Comparison of ENCODE assay signal across 8 cellular contexts in the genomic region with DNA sequence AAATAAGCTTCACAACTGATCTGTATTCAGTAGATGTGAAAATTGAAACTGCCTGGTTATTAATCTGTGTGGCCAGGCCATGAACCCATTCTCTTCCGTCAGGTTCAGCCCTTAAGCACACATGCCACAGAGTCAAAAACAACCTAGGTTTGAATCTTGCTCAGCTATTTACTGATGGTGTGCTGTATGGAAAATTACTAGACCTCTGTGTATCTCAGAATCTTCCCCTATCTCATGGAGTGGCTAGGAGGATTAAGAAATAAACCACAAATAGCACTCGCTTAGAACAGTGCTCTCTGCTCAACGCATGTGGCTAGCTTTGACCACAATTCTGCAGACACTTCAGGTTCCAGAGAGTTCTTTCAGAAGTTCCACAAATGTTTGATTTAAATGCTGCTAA.
A peak's percentile ranks its signal among the peaks of the same experiment; 100 is the strongest.
DNase-seq lines count a peak whose midpoint lies in the region; ATAC-seq, FAIRE-seq and TF ChIP-seq lines count a peak whose summit lies in the region.

No MANE protein-coding gene starts in this region.

- H3K27me3 ChIP-seq in colonic mucosa (no peaks in the 10 kb centered on the region), neural progenitor cell (no peaks in the 10 kb centered on the region)

- H3F3A ChIP-seq in neural progenitor cell (ENCODE audit: low read depth), result peaks cover 24% of the 10 kb centered on the region

- H3K36me3 Mint-ChIP-seq in neural progenitor cell, result no peaks in the 10 kb centered on the region

- H4K20me1 ChIP-seq in neural progenitor cell (ENCODE audit: low read depth), result no peaks in the 10 kb centered on the region

- no peak for TF ChIP-seq POLR2A in GM12892 (IDR thresholded peaks at IDR 0.05; ENCODE audit: low read depth, low read length)

- FAIRE-seq in GM12892 (lab: Jason Lieb, UNC), result peak; percentile 95

- ATAC-seq in GM21717 (IDR thresholded peaks at IDR 0.05; ENCODE audit: unreplicated experiment), result peak; percentile 54

- intact Hi-C loops in colonic mucosa (cut with DNase I), result no loop called here

- H3K79me2 ChIP-seq in neural progenitor cell (ENCODE audit: low read depth), result no peaks in the 10 kb centered on the region

- DNase-seq in GM12892 (ENCODE audit: insufficient read length) (no peak), globus pallidus (ENCODE audit: low spot score) (peak; percentile 38), GM13976 (ENCODE audit: low spot score) (no peak), NCI-H1105 (lab: John Stamatoyannopoulos, UW) (no peak), colonic mucosa (no peak), neural progenitor cell (ENCODE audit: low spot score) (no peak)

- in situ Hi-C loops in GM13976 (cut with MboI; ENCODE audit: low sequenced_read_pairs, unreplicated experiment), result loop anchor here (10.0 to 25.0 kb wide), 2 partner anchors 100 to 317 kb away; a partner anchor contains a TSS

- no peak overlapping the region for H3K27ac Mint-ChIP-seq in neural progenitor cell

- H3K9me3 ChIP-seq in KOPT-K1 (ENCODE audit: insufficient read depth, low read length, poor library complexity, severe bottlenecking), result peaks cover 4% of the 10 kb centered on the region
- no peaks in the 10 kb centered on the region for H3K9me3 ChIP-seq in colonic mucosa
- H3K9me3 ChIP-seq in neural progenitor cell (ENCODE audit: low read depth), result no peaks in the 10 kb centered on the region

- peaks cover 5% of the 10 kb centered on the region for H3K9me3 Mint-ChIP-seq in neural progenitor cell

- H3K9ac ChIP-seq in colonic mucosa (ENCODE audit: low read depth in 2 of 2, low read length in 2 of 2), result no peak overlapping the region
- H3K9ac ChIP-seq in neural progenitor cell, result no peak overlapping the region

- no peaks in the 10 kb centered on the region for H3K4me1 ChIP-seq in colonic mucosa
- H3K4me1 ChIP-seq in neural progenitor cell, result peaks cover 28% of the 10 kb centered on the region

- peaks cover 22% of the 10 kb centered on the region for H3K4me1 Mint-ChIP-seq in neural progenitor cell

- no peak overlapping the region for H3K4me3 Mint-ChIP-seq in neural progenitor cell

- H3K4me2 ChIP-seq in neural progenitor cell, result no peak overlapping the region

- H3K27ac ChIP-seq in KOPT-K1 (ENCODE audit: low read depth, low read length, poor library complexity, severe bottlenecking) (peak overlapping the region; percentile 45), colonic mucosa (no peak overlapping the region), neural progenitor cell (no peak overlapping the region)

- H3K27me3 Mint-ChIP-seq in neural progenitor cell (ENCODE audit: insufficient read depth, low read depth), result no peaks in the 10 kb centered on the region

- no peak overlapping the region for H2AFZ ChIP-seq in neural progenitor cell (replicated peaks)

- TF ChIP-seq CTCF in GM13976 (IDR thresholded peaks at IDR 0.05; ENCODE audit: borderline replicate concordance, control extremely low read depth, extremely low read depth, insufficient read depth, missing control alignments), result no peak
- no peak for TF ChIP-seq CTCF in colonic mucosa (IDR thresholded peaks at IDR 0.05)
- no peak for TF ChIP-seq CTCF in neural progenitor cell (IDR thresholded peaks at IDR 0.05)

- no peaks in the 10 kb centered on the region for H3K36me3 ChIP-seq in KOPT-K1 (ENCODE audit: insufficient read depth, low read length)
- H3K36me3 ChIP-seq in colonic mucosa, result no peaks in the 10 kb centered on the region
- H3K36me3 ChIP-seq in neural progenitor cell, result no peaks in the 10 kb centered on the region

- no peak overlapping the region for H3K4me3 ChIP-seq in colonic mucosa
- no peak overlapping the region for H3K4me3 ChIP-seq in neural progenitor cell
